ENCODE assay signal across 16 cellular contexts in the genomic region with DNA sequence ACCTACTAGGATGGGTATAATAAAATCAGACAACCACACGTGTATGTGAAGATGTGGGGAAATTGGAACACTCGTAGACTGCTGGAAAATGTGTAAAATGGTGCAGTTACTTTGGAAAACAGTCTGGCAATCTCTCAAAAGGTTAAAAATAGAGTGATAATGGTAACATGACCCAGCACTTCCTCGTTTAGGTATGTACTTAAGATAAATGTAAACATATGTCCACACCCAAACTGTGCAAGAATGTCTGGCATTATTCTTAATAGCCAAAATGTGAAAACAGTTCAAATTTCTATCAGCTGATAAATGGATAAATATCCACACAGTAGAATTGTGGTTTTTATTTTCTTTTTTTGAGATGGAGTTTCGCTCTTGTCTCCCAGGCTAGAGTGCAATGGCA.
DNase-seq lines count a peak whose midpoint lies in the region; ATAC-seq and TF ChIP-seq lines count a peak whose summit lies in the region.
"Had no signal": no experiment of that assay in that cellular context is flagged by ENCODE, and none has a peak within 500 bp of the region (broad histone marks: within the 10 kb centered on the region; RNA-seq: fewer than 3 reads in every experiment).

No MANE protein-coding gene starts in this region.

- DNase-seq in LNCaP clone FGC (ENCODE audit: low read depth): peak; percentile 10
- no peak for DNase-seq in RWPE2 (ENCODE audit: low spot score)
- DNase-seq in ascending aorta (ENCODE audit: low spot score in 2 of 2): no peak
- no peak for DNase-seq in hepatic stellate cell (ENCODE audit: low spot score)
- DNase-seq: 8988T; AML-193; Caco-2; Calu3; CD4-positive, alpha-beta T cell; CD8-positive, alpha-beta T cell; DMS79 treated with DMSO at 0.1 percent for 48 hours; GF-D8 had no signal

- H3K9me3 ChIP-seq in RWPE2 (ENCODE audit: severe bottlenecking): no peaks in the 10 kb centered on the region
- no peaks in the 10 kb centered on the region for H3K9me3 ChIP-seq in ascending aorta
- H3K9me3 ChIP-seq: BLaER1 treated with 17β-estradiol and CSF1 and Interleukin-3, amounts not matched to agents 10 nM and 100 nM had no signal

- H3K4me3 ChIP-seq in LNCaP clone FGC (ENCODE audit: low read depth, low read length): no peak overlapping the region
- no peak overlapping the region for H3K4me3 ChIP-seq in RWPE2 (ENCODE audit: severe bottlenecking)
- H3K4me3 ChIP-seq in ascending aorta: no peak overlapping the region
- H3K4me3 ChIP-seq: BLaER1 treated with 17β-estradiol and CSF1 and Interleukin-3, amounts not matched to agents 10 nM and 100 nM had no signal

- H3K36me3 ChIP-seq in RWPE2 (ENCODE audit: low read depth): no peaks in the 10 kb centered on the region
- no peaks in the 10 kb centered on the region for H3K36me3 ChIP-seq in ascending aorta
- H3K36me3 ChIP-seq: BLaER1 treated with 17β-estradiol and CSF1 and Interleukin-3, amounts not matched to agents 10 nM and 100 nM had no signal

- no peaks in the 10 kb centered on the region for H3K4me1 ChIP-seq in RWPE2 (ENCODE audit: insufficient read depth, poor library complexity, severe bottlenecking)
- H3K4me1 ChIP-seq in ascending aorta: no peaks in the 10 kb centered on the region
- H3K4me1 ChIP-seq: BLaER1 treated with 17β-estradiol and CSF1 and Interleukin-3, amounts not matched to agents 10 nM and 100 nM; Caco-2 had no signal

- intact Hi-C loops in ascending aorta (cut with DNase I): no loop called here

- ATAC-seq in RWPE2 (ENCODE audit: low read depth) (0 out of 3 replicates have a peak, but pooled peaks have one; percentile 31), GM21529 (IDR thresholded peaks at IDR 0.05; ENCODE audit: unreplicated experiment) (no peak)
- ATAC-seq: CD8-positive, alpha-beta T cell had no signal

- H3K27me3 ChIP-seq in RWPE2 (ENCODE audit: insufficient read depth, poor library complexity, severe bottlenecking) (no peaks in the 10 kb centered on the region), ascending aorta (no peaks in the 10 kb centered on the region)
- H3K27me3 ChIP-seq: BLaER1 treated with 17β-estradiol and CSF1 and Interleukin-3, amounts not matched to agents 10 nM and 100 nM had no signal

- H3K27ac ChIP-seq in 22Rv1 (peak overlapping the region; percentile 40), RWPE2 (ENCODE audit: poor library complexity, severe bottlenecking) (no peak overlapping the region), ascending aorta (no peak overlapping the region)
- H3K27ac ChIP-seq: BLaER1 treated with 17β-estradiol and CSF1 and Interleukin-3, amounts not matched to agents 10 nM and 100 nM; C4-2B had no signal

- TF ChIP-seq CTCF in 22Rv1 (IDR thresholded peaks at IDR 0.05) (no peak), LNCaP clone FGC (IDR thresholded peaks at IDR 0.05; ENCODE audit: control insufficient read depth, extremely low read depth, insufficient read depth) (no peak), RWPE2 (IDR thresholded peaks at IDR 0.05; ENCODE audit: poor library complexity, severe bottlenecking) (no peak), ascending aorta (IDR thresholded peaks at IDR 0.05) (no peak)
